Comparison of ENCODE assay signal across 14 cellular contexts in the genomic region with DNA sequence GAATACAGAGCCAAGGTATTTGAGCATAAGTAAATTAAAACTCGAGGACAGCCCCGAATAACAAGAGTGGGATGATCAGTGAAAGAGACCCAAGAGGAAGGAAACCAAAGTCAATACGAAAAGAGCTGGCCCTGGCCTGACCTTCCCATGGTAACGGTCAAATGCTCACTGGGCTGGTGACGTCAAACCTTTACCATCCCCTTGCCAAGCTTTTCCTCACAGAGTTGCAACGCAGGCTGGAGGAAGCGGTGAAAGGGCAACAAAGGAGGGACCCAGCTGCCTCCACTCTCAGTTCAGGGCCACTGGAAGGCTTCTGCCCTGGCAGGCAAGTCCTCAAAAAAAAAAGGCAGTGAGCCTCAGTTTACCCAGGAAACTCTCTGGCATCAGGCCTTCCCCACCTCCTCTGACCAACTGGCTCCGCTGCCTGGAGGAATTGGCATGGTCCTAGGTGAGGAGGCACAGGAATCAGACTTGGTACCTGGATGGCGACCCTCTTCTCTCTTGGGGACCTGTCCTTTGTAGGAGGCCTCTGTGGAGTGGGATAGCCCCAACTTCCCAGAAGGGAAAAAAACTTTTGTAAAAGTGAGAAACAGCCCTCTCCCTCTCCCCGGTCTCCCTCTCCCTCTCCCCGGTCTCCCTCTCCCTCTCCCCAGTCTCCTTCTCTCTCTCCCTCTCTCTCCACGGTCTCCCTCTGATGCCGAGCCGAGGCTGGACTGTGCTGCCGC.
A peak's percentile ranks its signal among the peaks of the same experiment; 100 is the strongest.
DNase-seq lines count a peak whose midpoint lies in the region; ATAC-seq, FAIRE-seq and TF ChIP-seq lines count a peak whose summit lies in the region.
"Had no signal": no experiment of that assay in that cellular context is flagged by ENCODE, and none has a peak within 500 bp of the region (broad histone marks: within the 10 kb centered on the region; RNA-seq: fewer than 3 reads in every experiment).

No MANE protein-coding gene starts in this region.

- intact Hi-C loops in left ventricle myocardium inferior (cut with micrococcal nuclease) = no loop called here
- intact Hi-C loops in psoas muscle (cut with DNase I) = no loop called here

- in situ Hi-C loops in GM23248 (cut with MboI) = loop anchor here (25.0 kb wide), 1 partner anchor 184 kb away; no protein-coding TSS in a partner anchor

- no peaks in the 10 kb centered on the region for H3F3A ChIP-seq in GM23248 (ENCODE audit: insufficient read depth)

- H3K4me3 ChIP-seq in GM23248 (no peak overlapping the region), left ventricle myocardium inferior (no peak overlapping the region), psoas muscle (no peak overlapping the region), H7 (ENCODE audit: insufficient read depth, low read depth, low read length) (no peak overlapping the region)
- H3K4me3 ChIP-seq: PC-9 had no signal

- ATAC-seq in psoas muscle = peak in 3 of 4 donors; percentile 18 to 58 (median 47)
- ATAC-seq in activated T-cell treated with anti-CD3 and anti-CD28 coated beads, Interleukin-2, amount 50 U/mL, for 72 hours (replicated peaks in 1 of 2) = no peak
- ATAC-seq: CD8-positive, alpha-beta T cell; WTC11 had no signal

- no peak for TF ChIP-seq CTCF in left ventricle myocardium inferior (IDR thresholded peaks at IDR 0.05; ENCODE audit: borderline replicate concordance)
- no peak for TF ChIP-seq CTCF in psoas muscle (IDR thresholded peaks at IDR 0.05)

- H3K4me1 Mint-ChIP-seq in activated T-cell treated with anti-CD3 and anti-CD28 coated beads, Interleukin-2, amount 50 U/mL, for 72 hours (ENCODE audit: low read depth) = peaks cover 8% of the 10 kb centered on the region
- H3K4me1 Mint-ChIP-seq: WTC11 had no signal

- no peak overlapping the region for H3K27ac ChIP-seq in GM23248
- no peak overlapping the region for H3K27ac ChIP-seq in left ventricle myocardium inferior (replicated peaks)
- no peak overlapping the region for H3K27ac ChIP-seq in psoas muscle
- H3K27ac ChIP-seq: PC-9 had no signal

- H3K9me3 Mint-ChIP-seq in activated T-cell treated with anti-CD3 and anti-CD28 coated beads, Interleukin-2, amount 50 U/mL, for 72 hours = no peaks in the 10 kb centered on the region
- H3K9me3 Mint-ChIP-seq: CD8-positive, alpha-beta T cell had no signal

- no peak overlapping the region for H3K4me3 Mint-ChIP-seq in activated T-cell treated with anti-CD3 and anti-CD28 coated beads, Interleukin-2, amount 50 U/mL, for 72 hours
- H3K4me3 Mint-ChIP-seq: CD8-positive, alpha-beta T cell; WTC11 had no signal

- H3K9ac ChIP-seq in GM23248 = no peak overlapping the region

- H3K36me3 Mint-ChIP-seq in activated T-cell treated with anti-CD3 and anti-CD28 coated beads, Interleukin-2, amount 50 U/mL, for 72 hours (ENCODE audit: insufficient read depth in 2 of 2) = no peaks in the 10 kb centered on the region
- H3K36me3 Mint-ChIP-seq: CD8-positive, alpha-beta T cell had no signal

- H3K27me3 ChIP-seq in GM23248 (replicated peaks; ENCODE audit: insufficient read depth) (no peaks in the 10 kb centered on the region), left ventricle myocardium inferior (ENCODE audit: low read depth) (peaks cover 3% of the 10 kb centered on the region), psoas muscle (ENCODE audit: insufficient read depth in 3 of 3, low read length in 2 of 3) (no peaks in the 10 kb centered on the region), H7 (ENCODE audit: control insufficient read depth, insufficient read depth, low read length) (no peaks in the 10 kb centered on the region)

- DNase-seq in GM23248 (peak; percentile 52), UCSD-AML1 (lab: John Stamatoyannopoulos, UW; ENCODE audit: unreplicated experiment) (peak; percentile 55), left ventricle myocardium inferior (peak; percentile 28), psoas muscle (peak; percentile 40 to 71), H7 (no peak), A172 (ENCODE audit: low spot score) (no peak), HTR-8/SVneo (ENCODE audit: insufficient read length, low spot score) (no peak)
- no peak for DNase-seq in activated T-cell treated with anti-CD3 and anti-CD28 coated beads, Interleukin-2, amount 50 U/mL, for 72 hours
- DNase-seq: NCI-H1417 treated with DMSO at 0.1 percent for 48 hours, PC-9 had no signal

- WGBS in GM23248 (ENCODE audit: low coverage in 1 of 2, low lambda C conversion rate in 2 of 2, missing lambda C conversion rate in 2 of 2), 2 experiments = 59 to 77% methylated on average over 9 to 15 of the region's 15 CpGs
- WGBS in psoas muscle, 3 donors = 59 to 72% (median 69%) methylated on average over 9 to 14 of the region's 15 CpGs

- H3K79me2 ChIP-seq in GM23248 (ENCODE audit: insufficient read depth) = no peaks in the 10 kb centered on the region

- FAIRE-seq in HTR-8/SVneo (lab: Jason Lieb, UNC) = no peak
- FAIRE-seq: GM19239, keratinocyte had no signal

- H2AFZ ChIP-seq in GM23248 = no peak overlapping the region
- H2AFZ ChIP-seq: PC-9 had no signal

- H4K20me1 ChIP-seq in GM23248 (ENCODE audit: insufficient read depth) = no peaks in the 10 kb centered on the region

- no peak overlapping the region for H3K27ac Mint-ChIP-seq in activated T-cell treated with anti-CD3 and anti-CD28 coated beads, Interleukin-2, amount 50 U/mL, for 72 hours
- H3K27ac Mint-ChIP-seq: CD8-positive, alpha-beta T cell; WTC11 had no signal

- peaks cover 19% of the 10 kb centered on the region for H3K27me3 Mint-ChIP-seq in activated T-cell treated with anti-CD3 and anti-CD28 coated beads, Interleukin-2, amount 50 U/mL, for 72 hours (ENCODE audit: low read depth)

- no peaks in the 10 kb centered on the region for H3K9me2 ChIP-seq in GM23248 (ENCODE audit: insufficient read depth)

- H3K9me3 ChIP-seq in GM23248 (ENCODE audit: low read depth) = no peaks in the 10 kb centered on the region
- no peaks in the 10 kb centered on the region for H3K9me3 ChIP-seq in left ventricle myocardium inferior (replicated peaks)
- no peaks in the 10 kb centered on the region for H3K9me3 ChIP-seq in psoas muscle

- H3K4me1 ChIP-seq in GM23248 (ENCODE audit: insufficient read depth) (no peaks in the 10 kb centered on the region), left ventricle myocardium inferior (no peaks in the 10 kb centered on the region), psoas muscle (no peaks in the 10 kb centered on the region)

- H3K4me2 ChIP-seq in GM23248 (ENCODE audit: unreplicated experiment) = no peak overlapping the region
- H3K4me2 ChIP-seq: PC-9 had no signal

- H3K36me3 ChIP-seq in GM23248 (ENCODE audit: low read depth) (no peaks in the 10 kb centered on the region), left ventricle myocardium inferior (no peaks in the 10 kb centered on the region), psoas muscle (ENCODE audit: insufficient read depth in 1 of 2, low read depth in 1 of 2) (no peaks in the 10 kb centered on the region), H7 (replicated peaks; ENCODE audit: control insufficient read depth, insufficient read depth, low read length) (no peaks in the 10 kb centered on the region)

Comparison
In these comparisons a context has a peak if more than half of its experiments do, and no peak if none do; other contexts are left out.
1. DNase-seq: peak in GM23248 (single experiment), UCSD-AML1 (single experiment), left ventricle myocardium inferior (single experiment) and psoas muscle (2 of 2); none in H7 (single experiment), A172 (single experiment), HTR-8/SVneo (single experiment) and activated T-cell treated with anti-CD3 and anti-CD28 coated beads, Interleukin-2, amount 50 U/mL, for 72 hours (0 of 2).
2. ATAC-seq: peak in psoas muscle (3 of 4); none in activated T-cell treated with anti-CD3 and anti-CD28 coated beads, Interleukin-2, amount 50 U/mL, for 72 hours (0 of 2).